ENCODE assay signal across 15 cellular contexts in the genomic region with DNA sequence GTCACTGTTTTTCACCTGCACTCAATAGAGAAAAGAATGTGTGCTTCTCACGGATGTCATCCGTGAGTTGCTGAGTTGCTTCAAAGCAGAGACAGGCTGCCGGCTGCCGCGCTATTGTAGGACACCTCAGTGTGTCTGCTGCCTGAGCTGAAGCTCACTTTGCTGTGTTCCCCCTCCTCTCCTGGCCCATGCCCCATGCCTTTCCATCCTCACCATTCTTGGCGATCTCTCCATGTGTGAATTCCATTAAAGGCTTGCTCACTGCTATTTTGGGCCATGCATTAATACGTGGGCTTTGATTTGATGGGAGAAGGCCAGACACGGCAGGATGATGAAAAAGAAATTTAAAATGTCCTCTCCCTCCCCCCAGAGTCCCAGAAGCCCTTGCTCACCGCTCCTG. TPM values are rescaled to one million over a fixed set of nuclear protein-coding genes. Genes with fewer than 3 reads are reported as not detected.
A peak's percentile ranks its signal among the peaks of the same experiment; 100 is the strongest.
DNase-seq lines count a peak whose midpoint lies in the region; ATAC-seq and TF ChIP-seq lines count a peak whose summit lies in the region.
"Had no signal": no experiment of that assay in that cellular context is flagged by ENCODE, and none has a peak within 500 bp of the region (broad histone marks: within the 10 kb centered on the region; RNA-seq: fewer than 3 reads in every experiment).

No MANE protein-coding gene starts in this region.

- H3K36me3 Mint-ChIP-seq in T-helper 17 cell (ENCODE audit: low read depth), result peaks cover 11% of the 10 kb centered on the region

- DNase-seq in T-helper 17 cell, result no peak
- no peak for DNase-seq in tibial artery
- no peak for DNase-seq in suprapubic skin (ENCODE audit: low spot score in 2 of 2)
- DNase-seq in NCI-H2196 (lab: John Stamatoyannopoulos, UW; ENCODE audit: unreplicated experiment), result no peak
- no peak for DNase-seq in AML-193 (lab: John Stamatoyannopoulos, UW)
- DNase-seq in ecto neural progenitor cell (ENCODE audit: low spot score), result no peak
- DNase-seq: activated CD4-positive, alpha-beta T cell treated with anti-CD3 and anti-CD28 coated beads for 36 hours; activated T-cell treated with anti-CD3 and anti-CD28 coated beads, Interleukin-2, amount 50 U/mL, for 24 hours; CD4-positive, CD25-positive, alpha-beta regulatory T cell; dermis blood vessel endothelial cell; NCI-H446; retina; stimulated activated CD4-positive, alpha-beta T cell treated with anti-CD3 and anti-CD28 coated beads, Interleukin-4, amount 100 ng/mL, for 24 hours had no signal

- H3K27ac Mint-ChIP-seq in T-helper 17 cell, result peak overlapping the region; percentile 89
- H3K27ac Mint-ChIP-seq: activated T-cell treated with anti-CD3 and anti-CD28 coated beads, Interleukin-2, amount 50 U/mL, for 24 hours had no signal

- no peak for ATAC-seq in T-helper 17 cell
- ATAC-seq: activated CD4-positive, alpha-beta T cell treated with anti-CD3 and anti-CD28 coated beads for 36 hours had no signal

- WGBS in esophagus, 2 donors, result 77 to 80% methylated on average over 9 of the region's 9 CpGs
- WGBS in suprapubic skin, result 83% methylated on average over 9 of the region's 9 CpGs

- H3K4me3 ChIP-seq in esophagus (ENCODE audit: low read depth in 1 of 2, low read length in 2 of 2), result no peak overlapping the region
- peak overlapping the region in 1 of 2 donors; percentile 33 for H3K4me3 ChIP-seq in muscle layer of duodenum (ENCODE audit: low read depth in 1 of 2, low read length in 2 of 2)
- no peak overlapping the region for H3K4me3 ChIP-seq in tibial artery
- no peak overlapping the region for H3K4me3 ChIP-seq in suprapubic skin

- H3K27ac ChIP-seq in esophagus (ENCODE audit: low read depth in 2 of 2, low read length in 1 of 2), result peak overlapping the region; percentile 6 to 82
- peak overlapping the region; percentile 84 for H3K27ac ChIP-seq in muscle layer of duodenum (ENCODE audit: low read length)
- peak overlapping the region; percentile 75 to 80 for H3K27ac ChIP-seq in tibial artery
- H3K27ac ChIP-seq in suprapubic skin, result no peak overlapping the region

- H3K27me3 Mint-ChIP-seq in T-helper 17 cell, result no peaks in the 10 kb centered on the region
- H3K27me3 Mint-ChIP-seq: activated CD4-positive, alpha-beta T cell treated with anti-CD3 and anti-CD28 coated beads for 36 hours; activated T-cell treated with anti-CD3 and anti-CD28 coated beads, Interleukin-2, amount 50 U/mL, for 24 hours; CD4-positive, CD25-positive, alpha-beta regulatory T cell had no signal

- no peak for TF ChIP-seq CTCF in tibial artery (IDR thresholded peaks at IDR 0.05)
- no peak for TF ChIP-seq CTCF in suprapubic skin (IDR thresholded peaks at IDR 0.05)

- no peak for TF ChIP-seq POLR2A in suprapubic skin (IDR thresholded peaks at IDR 0.05)

- H3K4me1 ChIP-seq in esophagus (ENCODE audit: control insufficient read depth in 2 of 2, insufficient read depth in 2 of 2, low read length in 1 of 2), result peaks cover 0 to 3% of the 10 kb centered on the region in 2 donors
- H3K4me1 ChIP-seq in muscle layer of duodenum (ENCODE audit: control insufficient read depth in 1 of 2, insufficient read depth in 2 of 2, low read length in 2 of 2), result peaks cover 12 to 70% of the 10 kb centered on the region in 2 donors
- H3K4me1 ChIP-seq in tibial artery, result peaks cover 0 to 75% (median 49%) of the 10 kb centered on the region in 4 donors
- H3K4me1 ChIP-seq in suprapubic skin, result peaks cover 3% of the 10 kb centered on the region

- H3K27me3 ChIP-seq in esophagus (ENCODE audit: control insufficient read depth in 1 of 2, insufficient read depth in 2 of 2, low read length in 2 of 2) (no peaks in the 10 kb centered on the region), muscle layer of duodenum (ENCODE audit: low read depth, low read length) (no peaks in the 10 kb centered on the region), tibial artery (no peaks in the 10 kb centered on the region), suprapubic skin (no peaks in the 10 kb centered on the region)

- intact Hi-C loops in tibial artery (cut with DNase I; ENCODE audit: low total_unique reads), result no loop called here

- TF ChIP-seq EP300 in suprapubic skin (IDR thresholded peaks at IDR 0.05), result no peak

- peak overlapping the region; percentile 81 for H3K4me3 Mint-ChIP-seq in T-helper 17 cell
- H3K4me3 Mint-ChIP-seq: activated CD4-positive, alpha-beta T cell treated with anti-CD3 and anti-CD28 coated beads for 36 hours; activated T-cell treated with anti-CD3 and anti-CD28 coated beads, Interleukin-2, amount 50 U/mL, for 24 hours; CD4-positive, CD25-positive, alpha-beta regulatory T cell had no signal

- peaks cover 71% of the 10 kb centered on the region for H3K4me1 Mint-ChIP-seq in T-helper 17 cell

- H3K36me3 ChIP-seq in esophagus (ENCODE audit: control insufficient read depth in 2 of 2, insufficient read depth in 2 of 2, low read length in 1 of 2), result no peaks in the 10 kb centered on the region
- H3K36me3 ChIP-seq in muscle layer of duodenum (ENCODE audit: control insufficient read depth in 1 of 2, insufficient read depth in 2 of 2, low read length in 2 of 2), result peaks cover 4 to 15% of the 10 kb centered on the region in 2 donors
- H3K36me3 ChIP-seq in tibial artery, result no peaks in the 10 kb centered on the region
- no peaks in the 10 kb centered on the region for H3K36me3 ChIP-seq in suprapubic skin

- H3K9me3 ChIP-seq in T-helper 17 cell (ENCODE audit: control insufficient read depth, low read length, poor library complexity, severe bottlenecking), result no peaks in the 10 kb centered on the region
- no peaks in the 10 kb centered on the region for H3K9me3 ChIP-seq in esophagus (ENCODE audit: control insufficient read depth in 2 of 2, insufficient read depth in 1 of 2, low read depth in 1 of 2, low read length in 1 of 2)
- no peaks in the 10 kb centered on the region for H3K9me3 ChIP-seq in muscle layer of duodenum (ENCODE audit: control insufficient read depth in 1 of 2, low read length in 2 of 2)
- no peaks in the 10 kb centered on the region for H3K9me3 ChIP-seq in tibial artery
- no peaks in the 10 kb centered on the region for H3K9me3 ChIP-seq in suprapubic skin

RNA-seq across cellular contexts. Expression of gene ADAM19, which starts 14.5 kb away (rescaled TPM):
- 100 to 1,000 TPM; 130 to 140 TPM for total RNA-seq in T-helper 17 cell
- polyA plus RNA-seq in esophagus, result 1 to 10 TPM; 2.1 to 2.3 TPM
- total RNA-seq in suprapubic skin, result 1 to 10 TPM in 3 of 4 donors, under 1 TPM in 1; 0.42 to 2.6 (median 1.3) TPM

Comparison
In these comparisons a context has a peak if more than half of its experiments do, and no peak if none do; other contexts are left out.
1. RNA of gene ADAM19, which starts 14.5 kb away (total RNA-seq): 130 to 140 TPM in T-helper 17 cell; 0.42 to 2.6 TPM in suprapubic skin; every median in the first group is over 10 times any median in the second.